28 cellular contexts compared by ENCODE assay signal in genomic region chr5:30325795-30326194, GRCh38.
"Had no signal": no experiment of that assay in that cellular context is flagged by ENCODE, and none has a peak within 500 bp of the region (broad histone marks: within the 10 kb centered on the region; RNA-seq: fewer than 3 reads in every experiment).

No MANE protein-coding gene starts in this region.

- H3K27ac Mint-ChIP-seq: stimulated activated effector memory CD8-positive, alpha-beta T cell treated with anti-CD3 and anti-CD28 coated beads, Interleukin-12 subunit alpha, Interleukin-12 subunit beta, amount 100 ng/mL, for 72 hours; stimulated activated memory B cell treated with anti-CD40 and anti-IgM and Interleukin-4, amounts not matched to agents 10 μg/mL and 1 μg/mL and 100 μg/mL, for 72 hours; stimulated activated naive B cell treated with anti-CD40 and anti-IgM and Interleukin-4, amounts not matched to agents 10 μg/mL and 1 μg/mL and 100 μg/mL, for 72 hours; stimulated activated naive CD8-positive, alpha-beta T cell treated with anti-CD3 and anti-CD28 coated beads, Interleukin-15, amount 100 ng/mL, for 72 hours; stimulated activated naive CD8-positive, alpha-beta T cell treated with anti-CD3 and anti-CD28 coated beads, Interleukin-15, Interleukin-2, amounts not matched to agents 100 ng/mL and 50 ng/mL, for 24 hours; type B pancreatic cell had no signal

- H3K36me3 Mint-ChIP-seq: stimulated activated effector memory CD8-positive, alpha-beta T cell treated with anti-CD3 and anti-CD28 coated beads, Interleukin-12 subunit alpha, Interleukin-12 subunit beta, amount 100 ng/mL, for 72 hours; stimulated activated memory B cell treated with anti-CD40 and anti-IgM and Interleukin-4, amounts not matched to agents 10 μg/mL and 1 μg/mL and 100 μg/mL, for 72 hours; stimulated activated naive B cell treated with anti-CD40 and anti-IgM and Interleukin-4, amounts not matched to agents 10 μg/mL and 1 μg/mL and 100 μg/mL, for 72 hours; type B pancreatic cell had no signal

- DNase-seq: stimulated activated CD4-positive, alpha-beta T cell treated with anti-CD3 and anti-CD28 coated beads, Interleukin-2, amount 100 ng/mL, for 48 hours; stimulated activated CD4-positive, alpha-beta T cell treated with anti-CD3 and anti-CD28 coated beads, Interleukin-4, amount 100 ng/mL, for 1 hour; stimulated activated CD4-positive, alpha-beta T cell treated with anti-CD3 and anti-CD28 coated beads, Interleukin-4, amount 100 ng/mL, for 24 hours; stimulated activated CD4-positive, alpha-beta T cell treated with anti-CD3 and anti-CD28 coated beads, Interleukin-4, amount 100 ng/mL, for 4 hours; stimulated activated CD8-positive, alpha-beta memory T cell treated with anti-CD3 and anti-CD28 coated beads, Interleukin-4, amount 100 ng/mL, for 48 hours; stimulated activated naive B cell treated with anti-CD40 and anti-IgM and Interleukin-4, amounts not matched to agents 10 μg/mL and 1 μg/mL and 100 μg/mL, for 72 hours; stimulated activated naive CD4-positive, alpha-beta T cell; stimulated activated naive CD4-positive, alpha-beta T cell treated with Interleukin-2 at 50 U/mL for 16 hours; stimulated activated naive CD8-positive, alpha-beta T cell treated with anti-CD3 and anti-CD28 coated beads, Interleukin-15, amount 100 ng/mL, for 72 hours; stimulated activated naive CD8-positive, alpha-beta T cell treated with anti-CD3 and anti-CD28 coated beads, Interleukin-15, Interleukin-2, amounts not matched to agents 100 U/mL and 50 U/mL, for 24 hours; stomach; substantia nigra; testis; thyroid gland; tibial artery; transverse colon; trophoblast cell; upper lobe of left lung; upper lobe of right lung; uterus had no signal

- H3K4me3 ChIP-seq: stomach, suprapubic skin, testis, thoracic aorta, thyroid gland, tibial artery, tibial nerve, transverse colon, upper lobe of left lung, upper lobe of right lung, uterus, vagina had no signal

- H3K4me1 ChIP-seq: stomach, suprapubic skin, testis, thyroid gland, tibial artery, tibial nerve, transverse colon, upper lobe of left lung, upper lobe of right lung, uterus, vagina had no signal

- H3K4me1 Mint-ChIP-seq: stimulated activated effector memory CD8-positive, alpha-beta T cell treated with anti-CD3 and anti-CD28 coated beads, Interleukin-12 subunit alpha, Interleukin-12 subunit beta, amount 100 ng/mL, for 72 hours; stimulated activated memory B cell treated with anti-CD40 and anti-IgM and Interleukin-4, amounts not matched to agents 10 μg/mL and 1 μg/mL and 100 μg/mL, for 72 hours; stimulated activated naive B cell treated with anti-CD40 and anti-IgM and Interleukin-4, amounts not matched to agents 10 μg/mL and 1 μg/mL and 100 μg/mL, for 72 hours; stimulated activated naive CD8-positive, alpha-beta T cell treated with anti-CD3 and anti-CD28 coated beads, Interleukin-15, amount 100 ng/mL, for 72 hours had no signal

- H3K4me3 Mint-ChIP-seq: stimulated activated effector memory CD8-positive, alpha-beta T cell treated with anti-CD3 and anti-CD28 coated beads, Interleukin-12 subunit alpha, Interleukin-12 subunit beta, amount 100 ng/mL, for 72 hours; stimulated activated memory B cell treated with anti-CD40 and anti-IgM and Interleukin-4, amounts not matched to agents 10 μg/mL and 1 μg/mL and 100 μg/mL, for 72 hours; stimulated activated naive B cell treated with anti-CD40 and anti-IgM and Interleukin-4, amounts not matched to agents 10 μg/mL and 1 μg/mL and 100 μg/mL, for 72 hours; stimulated activated naive CD8-positive, alpha-beta T cell treated with anti-CD3 and anti-CD28 coated beads, Interleukin-15, amount 100 ng/mL, for 72 hours; stimulated activated naive CD8-positive, alpha-beta T cell treated with anti-CD3 and anti-CD28 coated beads, Interleukin-15, Interleukin-2, amounts not matched to agents 100 ng/mL and 50 ng/mL, for 24 hours; type B pancreatic cell had no signal

- H3K9me3 ChIP-seq: stomach, suprapubic skin, testis, thoracic aorta, thyroid gland, tibial artery, tibial nerve, transverse colon, upper lobe of left lung, upper lobe of right lung, uterus, vagina had no signal

- H3K36me3 ChIP-seq: stomach, suprapubic skin, thoracic aorta, thyroid gland, tibial artery, tibial nerve, transverse colon, upper lobe of left lung, upper lobe of right lung, uterus, vagina had no signal

- H3K27me3 ChIP-seq: stomach, suprapubic skin, testis, thyroid gland, tibial artery, tibial nerve, transverse colon, upper lobe of left lung, upper lobe of right lung, uterus, vagina had no signal

- H3K9me3 Mint-ChIP-seq: stimulated activated memory B cell treated with anti-CD40 and anti-IgM and Interleukin-4, amounts not matched to agents 10 μg/mL and 1 μg/mL and 100 μg/mL, for 72 hours; stimulated activated naive CD8-positive, alpha-beta T cell treated with anti-CD3 and anti-CD28 coated beads, Interleukin-15, amount 100 ng/mL, for 72 hours; type B pancreatic cell had no signal

- ATAC-seq: stimulated activated effector memory CD8-positive, alpha-beta T cell treated with anti-CD3 and anti-CD28 coated beads, Interleukin-12 subunit alpha, Interleukin-12 subunit beta, amount 100 ng/mL, for 72 hours; stimulated activated memory B cell treated with anti-CD40 and anti-IgM and Interleukin-4, amounts not matched to agents 10 μg/mL and 1 μg/mL and 100 μg/mL, for 72 hours; stimulated activated naive B cell treated with anti-CD40 and anti-IgM and Interleukin-4, amounts not matched to agents 10 μg/mL and 1 μg/mL and 100 μg/mL, for 72 hours; stimulated activated naive CD8-positive, alpha-beta T cell treated with anti-CD3 and anti-CD28 coated beads, Interleukin-15, amount 100 ng/mL, for 72 hours; stimulated activated naive CD8-positive, alpha-beta T cell treated with anti-CD3 and anti-CD28 coated beads, Interleukin-15, Interleukin-2, amounts not matched to agents 100 U/mL and 50 U/mL, for 24 hours; upper lobe of right lung had no signal

- H3K27me3 Mint-ChIP-seq: stimulated activated memory B cell treated with anti-CD40 and anti-IgM and Interleukin-4, amounts not matched to agents 10 μg/mL and 1 μg/mL and 100 μg/mL, for 72 hours; stimulated activated naive B cell treated with anti-CD40 and anti-IgM and Interleukin-4, amounts not matched to agents 10 μg/mL and 1 μg/mL and 100 μg/mL, for 72 hours; stimulated activated naive CD8-positive, alpha-beta T cell treated with anti-CD3 and anti-CD28 coated beads, Interleukin-15, amount 100 ng/mL, for 72 hours; stimulated activated naive CD8-positive, alpha-beta T cell treated with anti-CD3 and anti-CD28 coated beads, Interleukin-15, Interleukin-2, amounts not matched to agents 100 ng/mL and 50 ng/mL, for 24 hours; type B pancreatic cell had no signal

- H3K27ac ChIP-seq: stomach, suprapubic skin, testis, thoracic aorta, thyroid gland, tibial artery, tibial nerve, transverse colon, upper lobe of left lung, upper lobe of right lung, uterus, vagina had no signal
